Comparison of ENCODE assay signal across 10 cellular contexts in the genomic region with DNA sequence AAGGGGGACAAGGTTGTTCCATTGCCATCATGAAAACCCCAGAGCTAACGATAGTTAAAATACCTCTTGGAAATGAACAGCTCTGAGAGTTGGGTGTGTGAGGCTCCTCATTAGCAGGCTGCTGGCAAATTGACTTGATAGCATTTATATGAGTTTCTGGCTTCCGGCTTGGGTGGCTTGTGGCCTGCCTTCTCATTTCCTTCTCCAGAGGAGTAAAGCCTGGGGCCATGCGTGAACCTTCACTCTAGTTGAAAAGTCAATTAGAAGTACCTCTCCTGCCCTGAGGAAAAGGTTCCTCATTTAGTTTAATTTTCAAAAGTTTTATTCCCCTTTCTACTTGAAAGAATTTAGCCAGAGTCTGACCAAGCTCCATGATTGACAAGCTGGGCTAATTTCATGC.
DNase-seq lines count a peak whose midpoint lies in the region; ATAC-seq and TF ChIP-seq lines count a peak whose summit lies in the region.
"Had no signal": no experiment of that assay in that cellular context is flagged by ENCODE, and none has a peak within 500 bp of the region (broad histone marks: within the 10 kb centered on the region; RNA-seq: fewer than 3 reads in every experiment).

No MANE protein-coding gene starts in this region.

- DNase-seq in breast epithelium (ENCODE audit: low spot score in 2 of 2) (peak in 1 of 2 donors; percentile 49), mammary epithelial cell (no peak), activated T-cell treated with anti-CD3 and anti-CD28 coated beads for 1 hour (ENCODE audit: low read depth) (peak; percentile 24), mucosa of descending colon (peak in 1 of 3 donors; percentile 38), HuH-7 (ENCODE audit: low spot score) (no peak), neuronal stem cell (ENCODE audit: low spot score) (no peak), NCI-H2196 (lab: John Stamatoyannopoulos, UW; ENCODE audit: unreplicated experiment) (no peak)
- DNase-seq: H7, NCI-H1048 had no signal

- H2AFZ ChIP-seq in mammary epithelial cell (ENCODE audit: low read depth, low read length) (no peak overlapping the region), neuronal stem cell (ENCODE audit: low read length) (no peak overlapping the region)

- H4K91ac ChIP-seq in neuronal stem cell (ENCODE audit: low read depth, low read length, poor library complexity), result no peak overlapping the region

- H3K9me3 ChIP-seq in breast epithelium, result no peaks in the 10 kb centered on the region
- H3K9me3 ChIP-seq in mammary epithelial cell (replicated peaks; ENCODE audit: insufficient read depth, low read length), result no peaks in the 10 kb centered on the region
- no peaks in the 10 kb centered on the region for H3K9me3 ChIP-seq in mucosa of descending colon
- peaks cover 4 to 13% of the 10 kb centered on the region in 2 donors for H3K9me3 ChIP-seq in neuronal stem cell (replicated peaks in 1 of 2; ENCODE audit: control insufficient read depth in 2 of 2, insufficient read depth in 1 of 2, low read depth in 1 of 2, low read length in 2 of 2)

- no peak for TF ChIP-seq CTCF in breast epithelium (IDR thresholded peaks at IDR 0.05)
- no peak for TF ChIP-seq CTCF in mammary epithelial cell (conservative IDR thresholded peaks at IDR 0.05 in 1 of 2, IDR thresholded peaks at IDR 0.05 in 1 of 2; ENCODE audit: extremely low read depth in 1 of 2, insufficient read depth in 1 of 2, low read depth in 1 of 2, low read length in 2 of 2)
- TF ChIP-seq CTCF in mucosa of descending colon (IDR thresholded peaks at IDR 0.05), result no peak

- no peak overlapping the region for H2BK15ac ChIP-seq in neuronal stem cell (ENCODE audit: low read length)

- WGBS in mammary epithelial cell (ENCODE audit: low coverage, missing lambda C conversion rate), result 89% methylated on average over 1 of the region's 3 CpGs
- WGBS in neuronal stem cell (ENCODE audit: extremely low coverage in 2 of 2, insufficient read length in 2 of 2, insufficient replicate concordance in 1 of 2), 2 donors, result no CpG with 5 or more reads among the region's 3 CpGs

- H3K4me3 ChIP-seq in breast epithelium (no peak overlapping the region), mammary epithelial cell (replicated peaks in 1 of 3; ENCODE audit: insufficient read depth in 1 of 3, low read depth in 2 of 3, low read length in 3 of 3) (no peak overlapping the region), mucosa of descending colon (no peak overlapping the region), neuronal stem cell (ENCODE audit: low read length in 2 of 2) (no peak overlapping the region)

- ATAC-seq in mucosa of descending colon (peak; percentile 58), GM18907 (IDR thresholded peaks at IDR 0.05; ENCODE audit: unreplicated experiment) (no peak)

- no peak overlapping the region for H3K18ac ChIP-seq in neuronal stem cell (ENCODE audit: low read length)

- no peak overlapping the region for H4K8ac ChIP-seq in neuronal stem cell (ENCODE audit: low read depth, low read length)

- H3K79me1 ChIP-seq in neuronal stem cell (ENCODE audit: low read depth, low read length), result no peaks in the 10 kb centered on the region

- H3K4me2 ChIP-seq in mammary epithelial cell (ENCODE audit: insufficient read depth, low read depth, low read length) (no peak overlapping the region), neuronal stem cell (ENCODE audit: insufficient read depth, low read length, poor library complexity, severe bottlenecking) (no peak overlapping the region)

- no peak overlapping the region for H2BK12ac ChIP-seq in neuronal stem cell (ENCODE audit: low read length)

- CTCF ChIA-PET in mammary epithelial cell (lab: Charles Lee; ENCODE audit: low non-redundant PET), result no interaction called here

- H3K27ac ChIP-seq in breast epithelium, result peak overlapping the region; percentile 23 to 65
- no peak overlapping the region for H3K27ac ChIP-seq in mammary epithelial cell (ENCODE audit: insufficient read depth, low read depth, low read length)
- H3K27ac ChIP-seq in neuronal stem cell (replicated peaks; ENCODE audit: low read length), result no peak overlapping the region

- intact Hi-C loops in breast epithelium (cut with DNase I; ENCODE audit: low total_unique reads) (no loop called here), mammary epithelial cell (cut with micrococcal nuclease) (no loop called here), mucosa of descending colon (cut with DNase I, micrococcal nuclease) (no loop called here)

- H3K9ac ChIP-seq in mammary epithelial cell (ENCODE audit: insufficient read depth, low read length) (no peak overlapping the region), neuronal stem cell (ENCODE audit: low read depth, low read length, poor library complexity) (no peak overlapping the region)

- H3K36me3 ChIP-seq in breast epithelium (no peaks in the 10 kb centered on the region), mammary epithelial cell (ENCODE audit: insufficient read depth, low read length) (no peaks in the 10 kb centered on the region), mucosa of descending colon (ENCODE audit: low read depth) (no peaks in the 10 kb centered on the region), neuronal stem cell (replicated peaks in 1 of 2; ENCODE audit: control insufficient read depth in 2 of 2, insufficient read depth in 2 of 2, low read length in 2 of 2) (peaks cover 11 to 24% of the 10 kb centered on the region in 2 donors)

- in situ Hi-C loops in mammary epithelial cell (cut with MboI; ENCODE audit: low sequenced_read_pairs in 2 of 2), result no loop called here

- no TSS peak for BruUV-seq in mammary epithelial cell (replicated peaks; lab: Mats Ljungman, UMichigan)

- H3K4ac ChIP-seq in neuronal stem cell (ENCODE audit: low read length), result no peak overlapping the region

- no peak overlapping the region for H2AK5ac ChIP-seq in neuronal stem cell (ENCODE audit: low read depth, low read length)

- no peak overlapping the region for H3K14ac ChIP-seq in neuronal stem cell (ENCODE audit: low read length)

- H4K20me1 ChIP-seq in mammary epithelial cell (ENCODE audit: insufficient read depth, low read length), result no peaks in the 10 kb centered on the region

- dilution Hi-C loops in mammary epithelial cell (cut with HindIII; ENCODE audit: low sequenced_read_pairs), result no loop called here

- no peaks in the 10 kb centered on the region for H3K79me2 ChIP-seq in mammary epithelial cell (ENCODE audit: insufficient read depth, low read length)

- no peaks in the 10 kb centered on the region for H3K27me3 ChIP-seq in breast epithelium
- no peaks in the 10 kb centered on the region for H3K27me3 ChIP-seq in mammary epithelial cell (ENCODE audit: insufficient read depth, low read length)
- H3K27me3 ChIP-seq in neuronal stem cell (ENCODE audit: control insufficient read depth in 3 of 3, insufficient read depth in 3 of 3, low read depth in 1 of 3, low read length in 3 of 3), result no peaks in the 10 kb centered on the region

- no peak overlapping the region for H3K23ac ChIP-seq in neuronal stem cell (ENCODE audit: low read depth, low read length, poor library complexity)

- no peak overlapping the region for H2BK5ac ChIP-seq in neuronal stem cell (ENCODE audit: low read length)

- H3K4me1 ChIP-seq in breast epithelium (no peaks in the 10 kb centered on the region), mammary epithelial cell (ENCODE audit: insufficient read depth, low read length) (no peaks in the 10 kb centered on the region), mucosa of descending colon (ENCODE audit: low read depth) (no peaks in the 10 kb centered on the region), neuronal stem cell (ENCODE audit: control insufficient read depth in 2 of 2, insufficient read depth in 1 of 2, low read depth in 1 of 2, low read length in 2 of 2) (no peaks in the 10 kb centered on the region)

- no peak overlapping the region for H2BK120ac ChIP-seq in neuronal stem cell (ENCODE audit: low read depth, low read length)

- no peak for TF ChIP-seq POLR2A in breast epithelium (IDR thresholded peaks at IDR 0.05)

Comparison
In these comparisons a context has a peak if more than half of its experiments do, and no peak if none do; other contexts are left out.
1. H3K27ac ChIP-seq: peak in breast epithelium (2 of 2); none in mammary epithelial cell (single experiment) and neuronal stem cell (single experiment).